Comparison of ENCODE assay signal across 8 cellular contexts in genomic region chr9:6703898-6704639, GRCh38. TPM values are rescaled to one million over a fixed set of nuclear protein-coding genes. Genes with fewer than 3 reads are reported as not detected.
DNase-seq lines count a peak whose midpoint lies in the region; ATAC-seq and TF ChIP-seq lines count a peak whose summit lies in the region.

No MANE protein-coding gene starts in this region.

- in situ Hi-C loops in SK-MEL-5 (cut with HindIII; ENCODE audit: low pct_unique_long_range_greater_than_20kb, low sequenced_read_pairs), result no loop called here

- H3K27me3 ChIP-seq in heart left ventricle, result no peaks in the 10 kb centered on the region

- H3K27ac ChIP-seq in heart left ventricle, result peak overlapping the region; percentile 19 to 90 (median 70)

- ATAC-seq in GM21786 (IDR thresholded peaks at IDR 0.05; ENCODE audit: unreplicated experiment) (peak; percentile 73), heart left ventricle (peak; percentile 85 to 98 (median 97))

- no peaks in the 10 kb centered on the region for H3K9me3 Mint-ChIP-seq in activated naive CD4-positive, alpha-beta T cell treated with anti-CD3 and anti-CD28 coated beads, Interleukin-2, amount 50 U/mL, for 24 hours

- peak overlapping the region; percentile 93 for H3K27ac Mint-ChIP-seq in activated naive CD4-positive, alpha-beta T cell treated with anti-CD3 and anti-CD28 coated beads, Interleukin-2, amount 50 U/mL, for 24 hours

- H3K9me3 ChIP-seq in heart left ventricle, result peaks cover 0 to 7% (median 0%) of the 10 kb centered on the region in 12 donors

- intact Hi-C loops in heart left ventricle (cut with DNase I) (loop anchor here in 3 of 10 donors (1.0 to 10.0 kb wide), 3 partner anchors 23 to 53 kb away; partner anchors contain the start of gene KDM4C (in 3 of the 3)), posterior vena cava (cut with DNase I) (no loop called here)

- no peaks in the 10 kb centered on the region for H3K36me3 ChIP-seq in heart left ventricle

- H3K4me3 ChIP-seq in LNCaP clone FGC (ENCODE audit: low read depth, low read length), result peak overlapping the region; percentile 76
- peak overlapping the region; percentile 55 to 83 (median 63) for H3K4me3 ChIP-seq in heart left ventricle

- peaks cover 16% of the 10 kb centered on the region for H3K4me1 Mint-ChIP-seq in activated naive CD4-positive, alpha-beta T cell treated with anti-CD3 and anti-CD28 coated beads, Interleukin-2, amount 50 U/mL, for 24 hours

- TF ChIP-seq POLR2A in heart left ventricle (IDR thresholded peaks at IDR 0.05), result peak in 1 of 2 donors; percentile 53

- no peaks in the 10 kb centered on the region for H3K27me3 Mint-ChIP-seq in activated naive CD4-positive, alpha-beta T cell treated with anti-CD3 and anti-CD28 coated beads, Interleukin-2, amount 50 U/mL, for 24 hours

- H3K36me3 Mint-ChIP-seq in activated naive CD4-positive, alpha-beta T cell treated with anti-CD3 and anti-CD28 coated beads, Interleukin-2, amount 50 U/mL, for 24 hours, result no peaks in the 10 kb centered on the region

- 0 to 2% (median 1%) methylated on average over 36 to 57 of the region's 57 CpGs for WGBS in heart left ventricle, 4 donors

- peaks cover 0 to 13% (median 5%) of the 10 kb centered on the region in 12 donors for H3K4me1 ChIP-seq in heart left ventricle

- DNase-seq in Daoy (ENCODE audit: low read depth) (peak; percentile 88), LNCaP clone FGC (ENCODE audit: low read depth) (peak; percentile 69), SK-MEL-5 (ENCODE audit: low read depth, low spot score) (peak; percentile 5), heart left ventricle (peak; percentile 78 to 95 (median 88)), posterior vena cava (ENCODE audit: low spot score) (peak; percentile 96), ureter (ENCODE audit: low spot score) (peak; percentile 90)

- peak overlapping the region; percentile 92 for H3K4me3 Mint-ChIP-seq in activated naive CD4-positive, alpha-beta T cell treated with anti-CD3 and anti-CD28 coated beads, Interleukin-2, amount 50 U/mL, for 24 hours

- TF ChIP-seq CTCF in LNCaP clone FGC (IDR thresholded peaks at IDR 0.05; ENCODE audit: control insufficient read depth, extremely low read depth, insufficient read depth) (no peak), heart left ventricle (IDR thresholded peaks at IDR 0.05) (no peak)

RNA-seq across cellular contexts. Expression of gene KDM4C, which starts 53.7 kb away (rescaled TPM):
- total RNA-seq in Daoy (2014; rRNA removed; shearing (Covaris generic)), result 10.6 and 12.7 TPM in 2 replicates
- 12.3 and 13.3 TPM in 2 replicates for total RNA-seq in SK-MEL-5 (2014; rRNA removed; shearing (Covaris generic))
- polyA plus RNA-seq in SK-MEL-5 (2015; cell fraction: cytosol; rRNA removed), result 10.2 and 15.4 TPM in 2 replicates
- polyA plus RNA-seq in SK-MEL-5 (2015; cell fraction: nucleus; rRNA removed), result 36.0 and 49.5 TPM in 2 replicates
- total RNA-seq in heart left ventricle (10 to 100 TPM in 8 of 9 donors, 1 to 10 TPM in 1; 8.8 to 19.9 (median 14.1) TPM), posterior vena cava (10 to 100 TPM; 31.1 to 36.7 TPM), ureter (76.8 TPM)
- 1 to 10 TPM; 4.4 to 9.9 TPM for polyA plus RNA-seq in heart left ventricle

RNA-seq across cellular contexts. Expression of gene GLDC, which starts 58.5 kb away (rescaled TPM):
- total RNA-seq in Daoy (2014; rRNA removed; shearing (Covaris generic)), result 4.6 and 16.3 TPM in 2 replicates
- total RNA-seq in SK-MEL-5 (2014; rRNA removed; shearing (Covaris generic)), result 1.5 and 2.3 TPM in 2 replicates
- 3.8 and 4.1 TPM in 2 replicates for polyA plus RNA-seq in SK-MEL-5 (2015; cell fraction: cytosol; rRNA removed)
- 5.1 and 5.6 TPM in 2 replicates for polyA plus RNA-seq in SK-MEL-5 (2015; cell fraction: nucleus; rRNA removed)
- total RNA-seq in heart left ventricle (under 1 TPM in 1 of 9 donors, not detected in 8; 0.53 TPM), posterior vena cava (under 1 TPM; 0.32 to 0.52 TPM), ureter (117 TPM)
- under 1 TPM in 1 of 2 donors, not detected in 1; 0.26 TPM for polyA plus RNA-seq in heart left ventricle

Comparison
In these comparisons a context has a peak if more than half of its experiments do, and no peak if none do; other contexts are left out.
1. Peak in every context shown above with its lines: DNase-seq, ATAC-seq, H3K4me3 ChIP-seq and H3K27ac ChIP-seq.
2. DNase-seq: peak in every context shown above with its lines; median percentile 96 in posterior vena cava; 90 in ureter; 88 in Daoy; 88 in heart left ventricle; 69 in LNCaP clone FGC; 5 in SK-MEL-5.